29 cellular contexts compared by ENCODE assay signal in the genomic region with DNA sequence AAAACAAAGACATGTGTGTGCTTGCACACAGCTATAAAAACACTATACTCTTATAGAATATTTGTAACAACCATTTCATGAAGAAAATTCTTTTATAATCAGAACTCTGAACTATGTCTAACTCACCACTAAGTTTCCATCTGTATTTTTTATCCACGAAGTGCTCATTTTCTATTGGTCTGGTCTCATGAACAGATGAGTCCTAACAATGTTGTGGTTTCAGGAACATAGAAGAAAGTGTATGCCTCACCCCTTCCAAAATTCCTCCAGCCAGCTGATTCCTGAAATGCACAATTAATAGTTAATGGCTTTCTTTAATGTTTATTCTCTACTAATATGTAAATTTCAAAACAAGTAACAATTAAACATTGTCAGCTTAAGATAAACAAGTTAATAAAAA.
"Had no signal": no experiment of that assay in that cellular context is flagged by ENCODE, and none has a peak within 500 bp of the region (broad histone marks: within the 10 kb centered on the region; RNA-seq: fewer than 3 reads in every experiment).

No MANE protein-coding gene starts in this region.

- H3K27me3 ChIP-seq: dorsolateral prefrontal cortex, gastrocnemius medialis, hepatocyte, left lung, neutrophil, right lobe of liver, suprapubic skin, transverse colon, upper lobe of right lung, uterus had no signal

- ATAC-seq: esophagus mucosa; gastrocnemius medialis; left cardiac atrium; left lung; natural killer cell treated with Interleukin-12 subunit alpha and Interleukin-12 subunit beta and Interleukin-15 and Interleukin-18, amount 100 ng/mL, for 72 hours; right lobe of liver; stimulated activated naive CD8-positive, alpha-beta T cell treated with anti-CD3 and anti-CD28 coated beads, Interleukin-15, amount 100 ng/mL, for 72 hours; upper lobe of right lung had no signal

- H3K9me3 ChIP-seq: gastrocnemius medialis, neutrophil, right lobe of liver, suprapubic skin, transverse colon, upper lobe of right lung, uterus had no signal

- H3K9ac ChIP-seq: parathyroid adenoma had no signal

- H3K4me1 ChIP-seq: gastrocnemius medialis, left lung, parathyroid adenoma, right lobe of liver, suprapubic skin, transverse colon, upper lobe of right lung, uterus had no signal

- H3K4me1 Mint-ChIP-seq: naive B cell; stimulated activated naive CD8-positive, alpha-beta T cell treated with anti-CD3 and anti-CD28 coated beads, Interleukin-15, amount 100 ng/mL, for 72 hours had no signal

- H3K27ac ChIP-seq: dorsolateral prefrontal cortex, gastrocnemius medialis, hepatocyte, left lung, neutrophil, parathyroid adenoma, right lobe of liver, suprapubic skin, transverse colon, upper lobe of right lung, uterus had no signal

- H2AFZ ChIP-seq: hepatocyte, parathyroid adenoma had no signal

- FAIRE-seq: colon, islet of Langerhans had no signal

- H3K27me3 Mint-ChIP-seq: natural killer cell treated with Interleukin-12 subunit alpha and Interleukin-12 subunit beta and Interleukin-15 and Interleukin-18, amount 100 ng/mL, for 72 hours; progenitor cell of endocrine pancreas; stimulated activated naive CD8-positive, alpha-beta T cell treated with anti-CD3 and anti-CD28 coated beads, Interleukin-15, amount 100 ng/mL, for 72 hours had no signal

- H3K4me2 ChIP-seq: hepatocyte, smooth muscle cell had no signal

- H3K36me3 ChIP-seq: gastrocnemius medialis, left lung, neutrophil, right lobe of liver, suprapubic skin, transverse colon, upper lobe of right lung, uterus had no signal

- H3K27ac Mint-ChIP-seq: naive B cell; natural killer cell treated with Interleukin-12 subunit alpha and Interleukin-12 subunit beta and Interleukin-15 and Interleukin-18, amount 100 ng/mL, for 72 hours; progenitor cell of endocrine pancreas had no signal

- H3K79me2 ChIP-seq: hepatocyte, parathyroid adenoma had no signal

- H3K4me3 ChIP-seq: dorsolateral prefrontal cortex, gastrocnemius medialis, hepatocyte, left lung, right lobe of liver, smooth muscle cell, suprapubic skin, transverse colon, upper lobe of right lung, uterus had no signal

- DNase-seq: cerebellar nuclear complex; dorsolateral prefrontal cortex; effector CD4-positive, alpha-beta T cell; gastrocnemius medialis; head of caudate nucleus; left cardiac atrium; left lung; naive B cell; right lobe of liver; stimulated activated CD4-positive, alpha-beta T cell treated with anti-CD3 and anti-CD28 coated beads, Interleukin-12 subunit alpha, Interleukin-12 subunit beta, amount 100 ng/mL, for 4 hours; stimulated activated CD4-positive, alpha-beta T cell treated with anti-CD3 and anti-CD28 coated beads, Interleukin-1b, Interleukin-23, amount 100 ng/mL, for 48 hours; stimulated activated CD4-positive, alpha-beta T cell treated with anti-CD3 and anti-CD28 coated beads, Interleukin-4, amount 100 ng/mL, for 1 hour; stimulated activated CD8-positive, alpha-beta memory T cell treated with anti-CD3 and anti-CD28 coated beads, Interleukin-4, amount 100 ng/mL, for 48 hours; stimulated activated naive CD4-positive, alpha-beta T cell; stimulated activated naive CD8-positive, alpha-beta T cell treated with anti-CD3 and anti-CD28 coated beads, Interleukin-15, amount 100 ng/mL, for 72 hours; transverse colon; upper lobe of right lung; uterus had no signal

- H3K4me3 Mint-ChIP-seq: naive B cell; natural killer cell treated with Interleukin-12 subunit alpha and Interleukin-12 subunit beta and Interleukin-15 and Interleukin-18, amount 100 ng/mL, for 72 hours; neural crest cell; stimulated activated naive CD8-positive, alpha-beta T cell treated with anti-CD3 and anti-CD28 coated beads, Interleukin-15, amount 100 ng/mL, for 72 hours had no signal

- H3K36me3 Mint-ChIP-seq: naive B cell; natural killer cell treated with Interleukin-12 subunit alpha and Interleukin-12 subunit beta and Interleukin-15 and Interleukin-18, amount 100 ng/mL, for 72 hours had no signal
